In genomic region chrX:20361081-20361889, GRCh38 we compare ENCODE assay signal across 10 cellular contexts.
DNase-seq lines count a peak whose midpoint lies in the region; ATAC-seq, FAIRE-seq and TF ChIP-seq lines count a peak whose summit lies in the region.
"Had no signal": no experiment of that assay in that cellular context is flagged by ENCODE, and none has a peak within 500 bp of the region (broad histone marks: within the 10 kb centered on the region; RNA-seq: fewer than 3 reads in every experiment).

No MANE protein-coding gene starts in this region.

- no peaks in the 10 kb centered on the region for H3K79me2 ChIP-seq in SK-N-SH (ENCODE audit: insufficient read depth)

- peak overlapping the region; percentile 62; the same call in 1 of the 2 replicates for H2AFZ ChIP-seq in SK-N-SH (ENCODE audit: low read depth)

- H3K9ac ChIP-seq in SK-N-SH, result no peak overlapping the region

- no peaks in the 10 kb centered on the region for H3K36me3 ChIP-seq in SK-N-SH (replicated peaks in 1 of 2; ENCODE audit: control insufficient read depth in 1 of 2, insufficient read depth in 2 of 2, low read length in 1 of 2)
- no peaks in the 10 kb centered on the region for H3K36me3 ChIP-seq in heart left ventricle

- peaks cover 0 to 6% of the 10 kb centered on the region in 2 experiments; a peak in 1 of 4 replicates for H3K4me1 ChIP-seq in SK-N-SH (ENCODE audit: control insufficient read depth in 1 of 2, insufficient read depth in 2 of 2, low read depth in 1 of 2, low read length in 1 of 2)
- H3K4me1 ChIP-seq in heart left ventricle, result peaks cover 0 to 29% (median 5%) of the 10 kb centered on the region in 12 donors

- H3K9me3 Mint-ChIP-seq in activated CD8-positive, alpha-beta T cell treated with anti-CD3 and anti-CD28 coated beads for 36 hours, result no peaks in the 10 kb centered on the region
- H3K9me3 Mint-ChIP-seq in natural killer cell treated with Interleukin-12 subunit alpha and Interleukin-12 subunit beta and Interleukin-15 and Interleukin-18, amount 100 ng/mL, for 72 hours, result no peaks in the 10 kb centered on the region
- H3K9me3 Mint-ChIP-seq: central memory CD8-positive, alpha-beta T cell had no signal

- H3K4me3 Mint-ChIP-seq in activated CD8-positive, alpha-beta T cell treated with anti-CD3 and anti-CD28 coated beads for 36 hours, result no peak overlapping the region
- no peak overlapping the region for H3K4me3 Mint-ChIP-seq in natural killer cell treated with Interleukin-12 subunit alpha and Interleukin-12 subunit beta and Interleukin-15 and Interleukin-18, amount 100 ng/mL, for 72 hours
- H3K4me3 Mint-ChIP-seq: central memory CD8-positive, alpha-beta T cell had no signal

- no peaks in the 10 kb centered on the region for H3K9me2 ChIP-seq in SK-N-SH

- no peak overlapping the region for H3K27ac Mint-ChIP-seq in activated CD8-positive, alpha-beta T cell treated with anti-CD3 and anti-CD28 coated beads for 36 hours
- no peak overlapping the region for H3K27ac Mint-ChIP-seq in natural killer cell treated with Interleukin-12 subunit alpha and Interleukin-12 subunit beta and Interleukin-15 and Interleukin-18, amount 100 ng/mL, for 72 hours

- no peak for TF ChIP-seq CTCF in SK-N-SH (IDR thresholded peaks at IDR 0.05)
- TF ChIP-seq CTCF in heart left ventricle (IDR thresholded peaks at IDR 0.05), result no peak
- no peak for TF ChIP-seq CTCF in activated CD8-positive, alpha-beta T cell treated with anti-CD3 and anti-CD28 coated beads for 36 hours (IDR thresholded peaks at IDR 0.05)
- no peak for TF ChIP-seq CTCF in D721Med (IDR thresholded peaks at IDR 0.05; ENCODE audit: insufficient read depth, missing control alignments)

- WGBS in SK-N-SH (ENCODE audit: low lambda C conversion rate), result 40% methylated on average over 8 of the region's 8 CpGs
- WGBS in heart left ventricle, 4 donors, result 57 to 76% (median 65%) methylated on average over 8 of the region's 8 CpGs

- no peaks in the 10 kb centered on the region for H3K36me3 Mint-ChIP-seq in activated CD8-positive, alpha-beta T cell treated with anti-CD3 and anti-CD28 coated beads for 36 hours (ENCODE audit: low read depth)
- no peaks in the 10 kb centered on the region for H3K36me3 Mint-ChIP-seq in natural killer cell treated with Interleukin-12 subunit alpha and Interleukin-12 subunit beta and Interleukin-15 and Interleukin-18, amount 100 ng/mL, for 72 hours

- H3F3A ChIP-seq in SK-N-SH (replicated peaks; ENCODE audit: insufficient read depth), result no peaks in the 10 kb centered on the region

- TF ChIP-seq EP300 in SK-N-SH (IDR thresholded peaks at IDR 0.05; ENCODE audit: borderline replicate concordance in 1 of 2, low read depth in 1 of 2, low read length in 1 of 2), result no peak

- ATAC-seq in heart left ventricle (peak in 1 of 4 donors; percentile 54), GM19463 (IDR thresholded peaks at IDR 0.05; ENCODE audit: unreplicated experiment) (no peak)
- ATAC-seq in activated CD8-positive, alpha-beta T cell treated with anti-CD3 and anti-CD28 coated beads for 36 hours, result no peak
- ATAC-seq in natural killer cell treated with Interleukin-12 subunit alpha and Interleukin-12 subunit beta and Interleukin-15 and Interleukin-18, amount 100 ng/mL, for 72 hours, result no peak

- no peaks in the 10 kb centered on the region for H3K4me1 Mint-ChIP-seq in activated CD8-positive, alpha-beta T cell treated with anti-CD3 and anti-CD28 coated beads for 36 hours (ENCODE audit: low read depth)
- H3K4me1 Mint-ChIP-seq in natural killer cell treated with Interleukin-12 subunit alpha and Interleukin-12 subunit beta and Interleukin-15 and Interleukin-18, amount 100 ng/mL, for 72 hours (ENCODE audit: low read depth in 2 of 2), result no peaks in the 10 kb centered on the region
- H3K4me1 Mint-ChIP-seq: central memory CD8-positive, alpha-beta T cell had no signal

- no peak for TF ChIP-seq POLR2A in heart left ventricle (IDR thresholded peaks at IDR 0.05)

- H3K4me2 ChIP-seq in SK-N-SH, result peak overlapping the region; percentile 41; the same call in 1 of the 2 replicates

- TF ChIP-seq RAD21 in SK-N-SH (IDR thresholded peaks at IDR 0.05; ENCODE audit: low read length), result no peak

- DNase-seq in EL, result peak; percentile 54
- no peak for DNase-seq in SK-N-SH
- DNase-seq in heart left ventricle, result peak in 1 of 5 donors; percentile 29
- peak; percentile 63 for DNase-seq in renal cortical epithelial cell (ENCODE audit: low read depth)
- no peak for DNase-seq in activated CD8-positive, alpha-beta T cell treated with anti-CD3 and anti-CD28 coated beads for 36 hours
- DNase-seq in D721Med (ENCODE audit: insufficient read length, low spot score), result no peak
- DNase-seq in natural killer cell treated with Interleukin-12 subunit alpha and Interleukin-12 subunit beta and Interleukin-15 and Interleukin-18, amount 100 ng/mL, for 72 hours (ENCODE audit: low spot score), result no peak
- DNase-seq: T-helper 1 cell had no signal

- CTCF ChIA-PET in SK-N-SH (lab: Yijun Ruan, JAX), result no interaction called here
- CTCF ChIA-PET in activated CD8-positive, alpha-beta T cell treated with anti-CD3 and anti-CD28 coated beads for 36 hours (lab: Charles Lee), result no interaction called here

- H3K9me3 ChIP-seq in SK-N-SH, result no peaks in the 10 kb centered on the region
- no peaks in the 10 kb centered on the region for H3K9me3 ChIP-seq in heart left ventricle

- intact Hi-C loops in heart left ventricle (cut with DNase I), result loop anchor here in 4 of 10 donors (5.0 to 10.0 kb wide), 2 partner anchors 94 to 96 kb away; partner anchors contain the start of gene RPS6KA3 (in 4 of the 4)
- intact Hi-C loops in activated CD8-positive, alpha-beta T cell treated with anti-CD3 and anti-CD28 coated beads for 36 hours (cut with micrococcal nuclease), result no loop called here

- POLR2A ChIA-PET in SK-N-SH (lab: Yijun Ruan, JAX), result no interaction called here
- POLR2A ChIA-PET in activated CD8-positive, alpha-beta T cell treated with anti-CD3 and anti-CD28 coated beads for 36 hours (lab: Charles Lee), result no interaction called here

- H3K27ac ChIP-seq in SK-N-SH (ENCODE audit: low read depth in 2 of 2, low read length in 1 of 2), result peak overlapping the region in 1 of 2 experiments; percentile 30; a peak in 2 of 4 replicates
- peak overlapping the region in 10 of 12 donors; percentile 4 to 91 (median 58) for H3K27ac ChIP-seq in heart left ventricle

- no peaks in the 10 kb centered on the region for H3K27me3 Mint-ChIP-seq in activated CD8-positive, alpha-beta T cell treated with anti-CD3 and anti-CD28 coated beads for 36 hours
- H3K27me3 Mint-ChIP-seq in natural killer cell treated with Interleukin-12 subunit alpha and Interleukin-12 subunit beta and Interleukin-15 and Interleukin-18, amount 100 ng/mL, for 72 hours, result peaks cover 0 to 14% of the 10 kb centered on the region in 2 donors
- H3K27me3 Mint-ChIP-seq: central memory CD8-positive, alpha-beta T cell had no signal

- H3K4me3 ChIP-seq in SK-N-SH (ENCODE audit: low read depth in 2 of 2, low read length in 1 of 2) (no peak overlapping the region), heart left ventricle (no peak overlapping the region)

- no peak for FAIRE-seq in D721Med (lab: Jason Lieb, UNC)

- H4K20me1 ChIP-seq in SK-N-SH (ENCODE audit: insufficient read depth), result no peaks in the 10 kb centered on the region

- H3K27me3 ChIP-seq in SK-N-SH (ENCODE audit: insufficient read depth) (no peaks in the 10 kb centered on the region), heart left ventricle (peaks cover 0 to 7% (median 0%) of the 10 kb centered on the region in 9 donors)

TF ChIP-seq in SK-N-SH, 30 proteins besides CTCF, POLR2A, EP300 and RAD21:
- TF ChIP-seq MXI1 (IDR thresholded peaks at IDR 0.05; ENCODE audit: low read depth, low read length) (no peak), USF2 (IDR thresholded peaks at IDR 0.05; ENCODE audit: borderline replicate concordance, low read depth, low read length) (no peak), TCF12 (IDR thresholded peaks at IDR 0.05) (peak; percentile 2; the same call in 1 of the 2 replicates), TAF1 (IDR thresholded peaks at IDR 0.05; ENCODE audit: borderline replicate concordance, low read depth, low read length) (no peak)

Comparison
In these comparisons a context has a peak if more than half of its experiments do, and no peak if none do; other contexts are left out.
1. DNase-seq: peak in EL (single experiment) and renal cortical epithelial cell (single experiment); none in SK-N-SH (single experiment), activated CD8-positive, alpha-beta T cell treated with anti-CD3 and anti-CD28 coated beads for 36 hours (single experiment), D721Med (single experiment) and natural killer cell treated with Interleukin-12 subunit alpha and Interleukin-12 subunit beta and Interleukin-15 and Interleukin-18, amount 100 ng/mL, for 72 hours (single experiment).